Comparison of ENCODE assay signal across 8 cellular contexts in genomic region chr9:70049236-70049635, GRCh38. TPM values are rescaled to one million over a fixed set of nuclear protein-coding genes. Genes with fewer than 3 reads are reported as not detected.
A peak's percentile ranks its signal among the peaks of the same experiment; 100 is the strongest.
DNase-seq lines count a peak whose midpoint lies in the region; ATAC-seq and TF ChIP-seq lines count a peak whose summit lies in the region.

No MANE protein-coding gene starts in this region.

- H3K36me3 ChIP-seq in skeletal muscle tissue (ENCODE audit: control insufficient read depth in 3 of 3, insufficient read depth in 3 of 3, low read length in 3 of 3), result peaks cover 0 to 2% (median 0%) of the 10 kb centered on the region in 3 donors

- peak overlapping the region in 2 of 3 donors; percentile 30 to 41 for H3K4me3 ChIP-seq in skeletal muscle tissue (ENCODE audit: low read length in 3 of 3)

- H3K27me3 ChIP-seq in foreskin keratinocyte (no peaks in the 10 kb centered on the region), skeletal muscle tissue (ENCODE audit: control insufficient read depth in 3 of 3, insufficient read depth in 3 of 3, low read length in 3 of 3) (peaks cover 0 to 3% (median 0%) of the 10 kb centered on the region in 3 donors)

- TF ChIP-seq CTCF in foreskin keratinocyte (conservative IDR thresholded peaks at IDR 0.05), result no peak

- H3K4me1 ChIP-seq in foreskin keratinocyte (peaks cover 43% of the 10 kb centered on the region), skeletal muscle tissue (ENCODE audit: control insufficient read depth in 3 of 3, insufficient read depth in 3 of 3, low read length in 3 of 3) (peaks cover 24 to 44% (median 28%) of the 10 kb centered on the region in 3 donors)

- peak overlapping the region in 2 of 3 donors; percentile 19 to 34 for H3K9ac ChIP-seq in skeletal muscle tissue (ENCODE audit: low read depth in 1 of 3, low read length in 3 of 3)

- no peaks in the 10 kb centered on the region for H3K9me3 ChIP-seq in skeletal muscle tissue (ENCODE audit: control insufficient read depth in 3 of 3, low read length in 3 of 3)

- H3K27ac ChIP-seq in foreskin keratinocyte, result no peak overlapping the region
- H3K27ac ChIP-seq in skeletal muscle tissue (ENCODE audit: low read depth, low read length), result peak overlapping the region; percentile 75

- ATAC-seq in foreskin keratinocyte, result peak; percentile 5
- no peak for ATAC-seq in GM21717 (IDR thresholded peaks at IDR 0.05; ENCODE audit: unreplicated experiment)
- ATAC-seq in HG02571 (IDR thresholded peaks at IDR 0.05; ENCODE audit: unreplicated experiment), result no peak

- DNase-seq in ELR (ENCODE audit: low read depth) (peak; percentile 67), SK-N-DZ (ENCODE audit: low spot score) (peak; percentile 42), foreskin keratinocyte (peak; percentile 27 to 64), T1000 (lab: John Stamatoyannopoulos, UW) (no peak), NCI-H187 (lab: John Stamatoyannopoulos, UW) (no peak)

RNA-seq across cellular contexts. Expression of gene MAMDC2, which starts 5.6 kb away (rescaled TPM):
- polyA plus RNA-seq in SK-N-DZ (2014; cell fraction: cytosol; rRNA removed), result 1.4 and 1.9 TPM in 2 replicates
- 1.6 and 2.5 TPM in 2 replicates for polyA plus RNA-seq in SK-N-DZ (2014; cell fraction: nucleus; rRNA removed)
- total RNA-seq in foreskin keratinocyte, result 9.4 and 22.7 TPM in 2 replicates
- 3.7 and 7.0 TPM in 2 replicates for polyA plus RNA-seq in foreskin keratinocyte
- total RNA-seq in skeletal muscle tissue, result 11.0 TPM

Comparison
In these comparisons a context has a peak if more than half of its experiments do, and no peak if none do; other contexts are left out.
1. DNase-seq: peak in ELR (single experiment), SK-N-DZ (single experiment) and foreskin keratinocyte (2 of 2); none in T1000 (single experiment) and NCI-H187 (0 of 2).